Comparison of ENCODE assay signal across 25 cellular contexts in the genomic region with DNA sequence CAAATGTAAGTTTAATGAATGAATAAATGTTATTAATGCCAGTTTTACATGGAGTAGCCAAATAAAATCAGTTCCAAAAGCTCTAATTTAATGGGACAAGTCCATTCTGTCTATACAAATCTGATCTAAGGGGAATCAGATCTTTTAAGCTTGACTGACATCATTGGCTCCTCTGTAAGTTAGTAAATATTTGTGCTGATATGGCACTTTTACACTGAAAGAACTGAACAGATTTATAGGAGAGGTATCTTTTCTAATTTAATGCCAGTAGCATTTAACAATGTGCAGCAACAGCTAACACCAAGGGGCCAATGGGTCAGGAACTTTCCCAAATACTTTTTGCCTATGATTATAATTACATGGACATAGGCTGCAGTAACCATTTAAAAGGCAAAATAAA.
A peak's percentile ranks its signal among the peaks of the same experiment; 100 is the strongest.
DNase-seq lines count a peak whose midpoint lies in the region; ATAC-seq, FAIRE-seq and TF ChIP-seq lines count a peak whose summit lies in the region.
"Had no signal": no experiment of that assay in that cellular context is flagged by ENCODE, and none has a peak within 500 bp of the region (broad histone marks: within the 10 kb centered on the region; RNA-seq: fewer than 3 reads in every experiment).

No MANE protein-coding gene starts in this region.

- H3K9me3 ChIP-seq in HepG2 (ENCODE audit: low read length) (no peaks in the 10 kb centered on the region; the same call in 1 of the 2 replicates), right lobe of liver (no peaks in the 10 kb centered on the region), K562 (replicated peaks; ENCODE audit: control insufficient read depth, insufficient read depth, low read depth, low read length) (no peaks in the 10 kb centered on the region)
- H3K9me3 ChIP-seq: BE2C, BLaER1 had no signal

- DNase-seq in HepG2 (ENCODE audit: low spot score) (no peak), right lobe of liver (no peak), K562 (ENCODE audit: extremely low read depth in 1 of 4, low spot score in 3 of 4) (no peak), iPS-NIHi11 (ENCODE audit: low spot score) (no peak)
- DNase-seq: ACHN; BE2C; C1 segment of cervical spinal cord; CD4-positive, alpha-beta memory T cell; CD4-positive, CD25-positive, alpha-beta regulatory T cell; CD8-positive, alpha-beta memory T cell; COR-L47; DMS 273 treated with DMSO at 0.1 percent for 48 hours; DMS153; DMS53; DMS79; DND-41; EL; GDM1 had no signal

- H3K4me2 ChIP-seq in HepG2 (ENCODE audit: low read depth, low read length) (no peak overlapping the region), K562 (ENCODE audit: insufficient read depth, low read length) (no peak overlapping the region)
- H3K4me2 ChIP-seq: BLaER1 had no signal

- H3K4me1 ChIP-seq in HepG2 (ENCODE audit: insufficient read depth, low read length) (peaks cover 6% of the 10 kb centered on the region; the same call in 1 of the 2 replicates), right lobe of liver (no peaks in the 10 kb centered on the region), K562 (replicated peaks in 1 of 2; ENCODE audit: control insufficient read depth in 2 of 2, insufficient read depth in 2 of 2, low read length in 2 of 2) (no peaks in the 10 kb centered on the region)

- H3K79me2 ChIP-seq in HepG2 (ENCODE audit: insufficient read depth, low read length) (no peaks in the 10 kb centered on the region), K562 (ENCODE audit: control insufficient read depth, insufficient read depth, low read length) (no peaks in the 10 kb centered on the region)

- H3K27ac ChIP-seq in HepG2 (ENCODE audit: extremely low read length, insufficient read depth, low read length) (no peak overlapping the region), right lobe of liver (no peak overlapping the region), K562 (ENCODE audit: extremely low read depth, low read depth, low read length) (no peak overlapping the region)
- H3K27ac ChIP-seq: 22Rv1, BLaER1 had no signal

- TF ChIP-seq EP300 in HepG2 (IDR thresholded peaks at IDR 0.05; ENCODE audit: low read depth in 2 of 2, low read length in 2 of 2) (no peak), HepG2 (CRISPR knock-in tag; IDR thresholded peaks at IDR 0.05; ENCODE audit: borderline replicate concordance) (no peak), K562 (IDR thresholded peaks at IDR 0.05; ENCODE audit: low read length) (no peak)

- H3K27me3 ChIP-seq in HepG2 (ENCODE audit: control insufficient read depth in 1 of 2, insufficient read depth in 2 of 2, low read length in 2 of 2) (no peaks in the 10 kb centered on the region), right lobe of liver (no peaks in the 10 kb centered on the region), K562 (ENCODE audit: control insufficient read depth in 2 of 2, insufficient read depth in 2 of 2, low read length in 2 of 2) (no peaks in the 10 kb centered on the region)
- H3K27me3 ChIP-seq: BE2C, BLaER1 had no signal

- H2AFZ ChIP-seq in HepG2 (ENCODE audit: low read length) (no peak overlapping the region), K562 (ENCODE audit: low read depth, low read length) (no peak overlapping the region)

- FAIRE-seq in HepG2 (lab: Jason Lieb, UNC) (no peak), K562 (lab: Jason Lieb, UNC) (no peak)
- FAIRE-seq: GM12878, GM12892, GM18507, GM19239 had no signal

- no peaks in the 10 kb centered on the region for H3K9me1 ChIP-seq in K562 (ENCODE audit: control insufficient read depth, insufficient read depth, low read length)

- H3K36me3 ChIP-seq in HepG2 (replicated peaks in 1 of 2; ENCODE audit: control insufficient read depth in 1 of 2, insufficient read depth in 2 of 2, low read length in 2 of 2) (no peaks in the 10 kb centered on the region), right lobe of liver (no peaks in the 10 kb centered on the region), K562 (ENCODE audit: control insufficient read depth, insufficient read depth, low read length) (no peaks in the 10 kb centered on the region)
- H3K36me3 ChIP-seq: BE2C, BLaER1 had no signal

- no peak for TF ChIP-seq CTCF in HepG2 (CRISPR knock-in tag; IDR thresholded peaks at IDR 0.05)
- no peak for TF ChIP-seq CTCF in right lobe of liver (IDR thresholded peaks at IDR 0.05)
- no peak for TF ChIP-seq CTCF in K562 (IDR thresholded peaks at IDR 0.05 in 2 of 3, conservative IDR thresholded peaks at IDR 0.05 in 1 of 3; ENCODE audit: insufficient read depth in 2 of 3, low read depth in 1 of 3, low read length in 3 of 3)

- BruUV-seq in HepG2 (replicated peaks; lab: Mats Ljungman, UMichigan) (no TSS peak), K562 (replicated peaks; lab: Mats Ljungman, UMichigan) (no TSS peak)

- POLR2A ChIA-PET in HepG2 (lab: Yijun Ruan, JAX) (no interaction called here), K562 (lab: Yijun Ruan, JAX) (no interaction called here)

- ATAC-seq in HepG2 = no peak
- no peak for ATAC-seq in right lobe of liver
- no peak for ATAC-seq in K562
- ATAC-seq in GM19351 (IDR thresholded peaks at IDR 0.05; ENCODE audit: unreplicated experiment) = no peak
- ATAC-seq: GM12878 had no signal

- H4K20me1 ChIP-seq in HepG2 (ENCODE audit: insufficient read depth, low read length) (no peaks in the 10 kb centered on the region), K562 (replicated peaks; ENCODE audit: control insufficient read depth, insufficient read depth, low read length) (no peaks in the 10 kb centered on the region)
- H4K20me1 ChIP-seq: BLaER1 had no signal

- in situ Hi-C loops in HepG2 (cut with HindIII; ENCODE audit: extremely low pct_ligation_motif_present, low pct_unique_long_range_greater_than_20kb) = no loop called here
- in situ Hi-C loops in K562 (cut with MboI) = no loop called here

- intact Hi-C loops in HepG2 (cut with micrococcal nuclease; ENCODE audit: unreplicated experiment) = no loop called here
- intact Hi-C loops in right lobe of liver (cut with DNase I) = no loop called here
- intact Hi-C loops in K562 (cut with micrococcal nuclease) = no loop called here

- TF ChIP-seq RAD21 in HepG2 (CRISPR knock-in tag; IDR thresholded peaks at IDR 0.05) (no peak), K562 (CRISPR knock-in tag; conservative IDR thresholded peaks at IDR 0.05 in 1 of 2, IDR thresholded peaks at IDR 0.05 in 1 of 2) (no peak)

- H3K4me3 ChIP-seq in HepG2 (replicated peaks in 1 of 3; ENCODE audit: insufficient read depth in 1 of 3, low read depth in 2 of 3, low read length in 3 of 3) = no peak overlapping the region
- H3K4me3 ChIP-seq in right lobe of liver = no peak overlapping the region
- H3K4me3 ChIP-seq in K562 = no peak overlapping the region
- H3K4me3 ChIP-seq: BLaER1, GM12878 had no signal

- H3K9ac ChIP-seq in HepG2 (ENCODE audit: insufficient read depth, low read depth, low read length) (no peak overlapping the region), K562 (ENCODE audit: insufficient read depth in 1 of 2, low read depth in 2 of 2, low read length in 2 of 2) (no peak overlapping the region)
- H3K9ac ChIP-seq: BLaER1 had no signal

- no peak for TF ChIP-seq POLR2A in HepG2 (IDR thresholded peaks at IDR 0.05; ENCODE audit: insufficient read depth in 1 of 2, low read depth in 2 of 2, low read length in 2 of 2)
- TF ChIP-seq POLR2A in right lobe of liver (IDR thresholded peaks at IDR 0.05) = no peak
- no peak for TF ChIP-seq POLR2A in K562 (conservative IDR thresholded peaks at IDR 0.05)

- CTCF ChIA-PET in HepG2 (lab: Yijun Ruan, JAX; ENCODE audit: low intra/inter-chr PET ratio, low total read pairs) (no interaction called here), K562 (lab: Yijun Ruan, JAX; ENCODE audit: low intra/inter-chr PET ratio) (no interaction called here)

TF ChIP-seq in HepG2, 621 proteins besides CTCF, POLR2A, EP300 and RAD21:
- TF ChIP-seq MAFF (IDR thresholded peaks at IDR 0.05; ENCODE audit: low read depth, low read length) (peak; percentile 94), MAFK (conservative IDR thresholded peaks at IDR 0.05 in 1 of 2, IDR thresholded peaks at IDR 0.05 in 1 of 2; ENCODE audit: low read length in 2 of 2) (peak; percentile 90 to 96), ZNF235 (CRISPR knock-in tag; IDR thresholded peaks at IDR 0.05; ENCODE audit: borderline replicate concordance) (no peak)

TF ChIP-seq in K562, 482 proteins besides CTCF, POLR2A, EP300 and RAD21:
- TF ChIP-seq MAFG (tag; conservative IDR thresholded peaks at IDR 0.05) = peak; percentile 33; the same call in 1 of the 2 replicates
- peak; percentile 31; the same call in 1 of the 2 replicates for TF ChIP-seq ZNF316 (IDR thresholded peaks at IDR 0.05)
- TF ChIP-seq, protein P1, sequence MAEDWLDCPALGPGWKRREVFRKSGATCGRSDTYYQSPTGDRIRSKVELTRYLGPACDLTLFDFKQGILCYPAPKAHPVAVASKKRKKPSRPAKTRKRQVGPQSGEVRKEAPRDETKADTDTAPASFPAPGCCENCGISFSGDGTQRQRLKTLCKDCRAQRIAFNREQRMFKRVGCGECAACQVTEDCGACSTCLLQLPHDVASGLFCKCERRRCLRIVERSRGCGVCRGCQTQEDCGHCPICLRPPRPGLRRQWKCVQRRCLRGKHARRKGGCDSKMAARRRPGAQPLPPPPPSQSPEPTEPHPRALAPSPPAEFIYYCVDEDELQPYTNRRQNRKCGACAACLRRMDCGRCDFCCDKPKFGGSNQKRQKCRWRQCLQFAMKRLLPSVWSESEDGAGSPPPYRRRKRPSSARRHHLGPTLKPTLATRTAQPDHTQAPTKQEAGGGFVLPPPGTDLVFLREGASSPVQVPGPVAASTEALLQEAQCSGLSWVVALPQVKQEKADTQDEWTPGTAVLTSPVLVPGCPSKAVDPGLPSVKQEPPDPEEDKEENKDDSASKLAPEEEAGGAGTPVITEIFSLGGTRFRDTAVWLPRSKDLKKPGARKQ (CRISPR knock-in tag; IDR thresholded peaks at IDR 0.05) = no peak
- TF ChIP-seq MAFK (IDR thresholded peaks at IDR 0.05; ENCODE audit: low read length) = peak; percentile 77
- peak; percentile 32; the same call in 1 of the 2 replicates for TF ChIP-seq C11orf30 (IDR thresholded peaks at IDR 0.05; ENCODE audit: low read depth)
- TF ChIP-seq MAFF (IDR thresholded peaks at IDR 0.05; ENCODE audit: low read length) = peak; percentile 57; the same call in 1 of the 2 replicates
